ENCODE assay signal across 1 cellular context in genomic region chr2:39778775-39779751, GRCh38.
TF ChIP-seq lines count a peak whose summit lies in the region.

THUMPD2 (minus strand) TSS chr2:39779258; CDS start chr2:39779239, 19 bp downstream.

TF ChIP-seq in HCT116, 20 proteins besides CTCF, POLR2A, EP300 and RAD21 (continued from another document):
- TF ChIP-seq REST (IDR thresholded peaks at IDR 0.05; ENCODE audit: low read depth), result no peak
- TF ChIP-seq SIN3A (IDR thresholded peaks at IDR 0.05; ENCODE audit: low read depth), result peak; percentile 53; the same call in 1 of the 2 replicates
- peak; percentile 97 for TF ChIP-seq POLR2AphosphoS5 (IDR thresholded peaks at IDR 0.05; ENCODE audit: low read depth, low read length)
- TF ChIP-seq FOSL1 (IDR thresholded peaks at IDR 0.05; ENCODE audit: low read depth), result no peak
- TF ChIP-seq TCF7L2 (IDR thresholded peaks at IDR 0.05; ENCODE audit: borderline replicate concordance, extremely low read depth, insufficient read depth, insufficient read length), result no peak
